Comparison of ENCODE assay signal across 1 cellular context in genomic region chr13:105918842-105919741, GRCh38.
TF ChIP-seq lines count a peak whose summit lies in the region.

No MANE protein-coding gene starts in this region.

TF ChIP-seq in HEK293, 187 proteins besides CTCF, POLR2A, EP300 and RAD21 (continued from another document):
- TF ChIP-seq, protein P1, sequence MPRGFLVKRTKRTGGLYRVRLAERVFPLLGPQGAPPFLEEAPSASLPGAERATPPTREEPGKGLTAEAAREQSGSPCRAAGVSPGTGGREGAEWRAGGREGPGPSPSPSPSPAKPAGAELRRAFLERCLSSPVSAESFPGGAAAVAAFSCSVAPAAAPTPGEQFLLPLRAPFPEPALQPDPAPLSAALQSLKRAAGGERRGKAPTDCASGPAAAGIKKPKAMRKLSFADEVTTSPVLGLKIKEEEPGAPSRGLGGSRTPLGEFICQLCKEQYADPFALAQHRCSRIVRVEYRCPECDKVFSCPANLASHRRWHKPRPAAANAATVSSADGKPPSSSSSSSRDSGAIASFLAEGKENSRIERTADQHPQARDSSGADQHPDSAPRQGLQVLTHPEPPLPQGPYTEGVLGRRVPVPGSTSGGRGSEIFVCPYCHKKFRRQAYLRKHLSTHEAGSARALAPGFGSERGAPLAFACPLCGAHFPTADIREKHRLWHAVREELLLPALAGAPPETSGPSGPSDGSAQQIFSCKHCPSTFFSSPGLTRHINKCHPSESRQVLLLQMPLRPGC (tag by site-specific recombination; IDR thresholded peaks at IDR 0.05), result no peak
- TF ChIP-seq SP2 (tag by site-specific recombination; IDR thresholded peaks at IDR 0.05) (peak; percentile 14; the same call in 1 of the 2 replicates), ZNF701 (tag by site-specific recombination; IDR thresholded peaks at IDR 0.05) (no peak), ZNF473 (tag by site-specific recombination; IDR thresholded peaks at IDR 0.05) (no peak), ZNF629 (tag by site-specific recombination; IDR thresholded peaks at IDR 0.05) (peak; percentile 47; the same call in 1 of the 2 replicates), EGR2 (tag by site-specific recombination; IDR thresholded peaks at IDR 0.05; ENCODE audit: low read depth) (no peak), ZBTB44 (tag by site-specific recombination; IDR thresholded peaks at IDR 0.05) (no peak), WT1 (tag by site-specific recombination; IDR thresholded peaks at IDR 0.05) (0 out of 2 replicates have a peak, but pooled peaks have one; percentile 21), ZNF223 (tag by site-specific recombination; IDR thresholded peaks at IDR 0.05) (no peak), ZNF692 (tag by site-specific recombination; IDR thresholded peaks at IDR 0.05) (no peak), KLF7 (tag by site-specific recombination; IDR thresholded peaks at IDR 0.05; ENCODE audit: borderline replicate concordance) (no peak), SP7 (tag by site-specific recombination; IDR thresholded peaks at IDR 0.05) (peak; percentile 24; the same call in 1 of the 2 replicates), ZNF354C (tag by site-specific recombination; IDR thresholded peaks at IDR 0.05; ENCODE audit: borderline replicate concordance, low read depth) (no peak), ZNF341 (tag by site-specific recombination; IDR thresholded peaks at IDR 0.05; ENCODE audit: low read depth) (peak; percentile 71), ZNF558 (tag by site-specific recombination; IDR thresholded peaks at IDR 0.05) (no peak), YY1 (tag by site-specific recombination; IDR thresholded peaks at IDR 0.05) (no peak), FEZF1 (tag by site-specific recombination; IDR thresholded peaks at IDR 0.05) (peak; percentile 81), BCL11B (tag by site-specific recombination; IDR thresholded peaks at IDR 0.05; ENCODE audit: low read depth) (no peak), HOXD13 (CRISPR knock-in tag; IDR thresholded peaks at IDR 0.05; ENCODE audit: borderline replicate concordance) (no peak), ZNF112 (tag by site-specific recombination; IDR thresholded peaks at IDR 0.05) (no peak), ZNF114 (tag by site-specific recombination; IDR thresholded peaks at IDR 0.05) (no peak), ZNF266 (tag by site-specific recombination; IDR thresholded peaks at IDR 0.05; ENCODE audit: low read depth) (no peak), PRDM1 (tag by site-specific recombination; IDR thresholded peaks at IDR 0.05) (no peak), ZNF660 (tag by site-specific recombination; IDR thresholded peaks at IDR 0.05) (peak; percentile 47; the same call in 1 of the 2 replicates), ZBTB17 (tag by site-specific recombination; IDR thresholded peaks at IDR 0.05) (peak; percentile 43; the same call in 1 of the 2 replicates), ZBTB8A (tag by site-specific recombination; IDR thresholded peaks at IDR 0.05) (peak; percentile 24; the same call in 1 of the 2 replicates), ZBTB49 (tag by site-specific recombination; IDR thresholded peaks at IDR 0.05; ENCODE audit: low read depth) (no peak), ZNF148 (tag by site-specific recombination; IDR thresholded peaks at IDR 0.05; ENCODE audit: borderline replicate concordance) (no peak), ZNF776 (tag by site-specific recombination; IDR thresholded peaks at IDR 0.05; ENCODE audit: borderline replicate concordance) (no peak), KLF1 (tag by site-specific recombination; IDR thresholded peaks at IDR 0.05) (no peak), ZNF26 (tag by site-specific recombination; IDR thresholded peaks at IDR 0.05) (no peak)
- TF ChIP-seq, protein P2, sequence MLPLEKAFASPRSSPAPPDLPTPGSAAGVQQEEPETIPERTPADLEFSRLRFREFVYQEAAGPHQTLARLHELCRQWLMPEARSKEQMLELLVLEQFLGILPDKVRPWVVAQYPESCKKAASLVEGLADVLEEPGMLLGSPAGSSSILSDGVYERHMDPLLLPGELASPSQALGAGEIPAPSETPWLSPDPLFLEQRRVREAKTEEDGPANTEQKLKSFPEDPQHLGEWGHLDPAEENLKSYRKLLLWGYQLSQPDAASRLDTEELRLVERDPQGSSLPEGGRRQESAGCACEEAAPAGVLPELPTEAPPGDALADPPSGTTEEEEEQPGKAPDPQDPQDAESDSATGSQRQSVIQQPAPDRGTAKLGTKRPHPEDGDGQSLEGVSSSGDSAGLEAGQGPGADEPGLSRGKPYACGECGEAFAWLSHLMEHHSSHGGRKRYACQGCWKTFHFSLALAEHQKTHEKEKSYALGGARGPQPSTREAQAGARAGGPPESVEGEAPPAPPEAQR (tag by site-specific recombination; IDR thresholded peaks at IDR 0.05), result no peak
- TF ChIP-seq, protein P3, sequence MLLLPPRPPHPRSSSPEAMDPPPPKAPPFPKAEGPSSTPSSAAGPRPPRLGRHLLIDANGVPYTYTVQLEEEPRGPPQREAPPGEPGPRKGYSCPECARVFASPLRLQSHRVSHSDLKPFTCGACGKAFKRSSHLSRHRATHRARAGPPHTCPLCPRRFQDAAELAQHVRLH (tag by site-specific recombination; IDR thresholded peaks at IDR 0.05), result no peak
- TF ChIP-seq, protein P4, sequence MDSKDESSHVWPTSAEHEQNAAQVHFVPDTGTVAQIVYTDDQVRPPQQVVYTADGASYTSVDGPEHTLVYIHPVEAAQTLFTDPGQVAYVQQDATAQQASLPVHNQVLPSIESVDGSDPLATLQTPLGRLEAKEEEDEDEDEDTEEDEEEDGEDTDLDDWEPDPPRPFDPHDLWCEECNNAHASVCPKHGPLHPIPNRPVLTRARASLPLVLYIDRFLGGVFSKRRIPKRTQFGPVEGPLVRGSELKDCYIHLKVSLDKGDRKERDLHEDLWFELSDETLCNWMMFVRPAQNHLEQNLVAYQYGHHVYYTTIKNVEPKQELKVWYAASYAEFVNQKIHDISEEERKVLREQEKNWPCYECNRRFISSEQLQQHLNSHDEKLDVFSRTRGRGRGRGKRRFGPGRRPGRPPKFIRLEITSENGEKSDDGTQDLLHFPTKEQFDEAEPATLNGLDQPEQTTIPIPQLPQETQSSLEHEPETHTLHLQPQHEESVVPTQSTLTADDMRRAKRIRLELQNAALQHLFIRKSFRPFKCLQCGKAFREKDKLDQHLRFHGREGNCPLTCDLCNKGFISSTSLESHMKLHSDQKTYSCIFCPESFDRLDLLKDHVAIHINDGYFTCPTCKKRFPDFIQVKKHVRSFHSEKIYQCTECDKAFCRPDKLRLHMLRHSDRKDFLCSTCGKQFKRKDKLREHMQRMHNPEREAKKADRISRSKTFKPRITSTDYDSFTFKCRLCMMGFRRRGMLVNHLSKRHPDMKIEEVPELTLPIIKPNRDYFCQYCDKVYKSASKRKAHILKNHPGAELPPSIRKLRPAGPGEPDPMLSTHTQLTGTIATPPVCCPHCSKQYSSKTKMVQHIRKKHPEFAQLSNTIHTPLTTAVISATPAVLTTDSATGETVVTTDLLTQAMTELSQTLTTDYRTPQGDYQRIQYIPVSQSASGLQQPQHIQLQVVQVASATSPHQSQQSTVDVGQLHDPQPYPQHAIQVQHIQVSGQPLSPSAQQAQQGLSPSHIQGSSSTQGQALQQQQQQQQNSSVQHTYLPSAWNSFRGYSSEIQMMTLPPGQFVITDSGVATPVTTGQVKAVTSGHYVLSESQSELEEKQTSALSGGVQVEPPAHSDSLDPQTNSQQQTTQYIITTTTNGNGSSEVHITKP (tag by site-specific recombination; IDR thresholded peaks at IDR 0.05), result peak; percentile 30; the same call in 1 of the 2 replicates
- TF ChIP-seq, protein P5, sequence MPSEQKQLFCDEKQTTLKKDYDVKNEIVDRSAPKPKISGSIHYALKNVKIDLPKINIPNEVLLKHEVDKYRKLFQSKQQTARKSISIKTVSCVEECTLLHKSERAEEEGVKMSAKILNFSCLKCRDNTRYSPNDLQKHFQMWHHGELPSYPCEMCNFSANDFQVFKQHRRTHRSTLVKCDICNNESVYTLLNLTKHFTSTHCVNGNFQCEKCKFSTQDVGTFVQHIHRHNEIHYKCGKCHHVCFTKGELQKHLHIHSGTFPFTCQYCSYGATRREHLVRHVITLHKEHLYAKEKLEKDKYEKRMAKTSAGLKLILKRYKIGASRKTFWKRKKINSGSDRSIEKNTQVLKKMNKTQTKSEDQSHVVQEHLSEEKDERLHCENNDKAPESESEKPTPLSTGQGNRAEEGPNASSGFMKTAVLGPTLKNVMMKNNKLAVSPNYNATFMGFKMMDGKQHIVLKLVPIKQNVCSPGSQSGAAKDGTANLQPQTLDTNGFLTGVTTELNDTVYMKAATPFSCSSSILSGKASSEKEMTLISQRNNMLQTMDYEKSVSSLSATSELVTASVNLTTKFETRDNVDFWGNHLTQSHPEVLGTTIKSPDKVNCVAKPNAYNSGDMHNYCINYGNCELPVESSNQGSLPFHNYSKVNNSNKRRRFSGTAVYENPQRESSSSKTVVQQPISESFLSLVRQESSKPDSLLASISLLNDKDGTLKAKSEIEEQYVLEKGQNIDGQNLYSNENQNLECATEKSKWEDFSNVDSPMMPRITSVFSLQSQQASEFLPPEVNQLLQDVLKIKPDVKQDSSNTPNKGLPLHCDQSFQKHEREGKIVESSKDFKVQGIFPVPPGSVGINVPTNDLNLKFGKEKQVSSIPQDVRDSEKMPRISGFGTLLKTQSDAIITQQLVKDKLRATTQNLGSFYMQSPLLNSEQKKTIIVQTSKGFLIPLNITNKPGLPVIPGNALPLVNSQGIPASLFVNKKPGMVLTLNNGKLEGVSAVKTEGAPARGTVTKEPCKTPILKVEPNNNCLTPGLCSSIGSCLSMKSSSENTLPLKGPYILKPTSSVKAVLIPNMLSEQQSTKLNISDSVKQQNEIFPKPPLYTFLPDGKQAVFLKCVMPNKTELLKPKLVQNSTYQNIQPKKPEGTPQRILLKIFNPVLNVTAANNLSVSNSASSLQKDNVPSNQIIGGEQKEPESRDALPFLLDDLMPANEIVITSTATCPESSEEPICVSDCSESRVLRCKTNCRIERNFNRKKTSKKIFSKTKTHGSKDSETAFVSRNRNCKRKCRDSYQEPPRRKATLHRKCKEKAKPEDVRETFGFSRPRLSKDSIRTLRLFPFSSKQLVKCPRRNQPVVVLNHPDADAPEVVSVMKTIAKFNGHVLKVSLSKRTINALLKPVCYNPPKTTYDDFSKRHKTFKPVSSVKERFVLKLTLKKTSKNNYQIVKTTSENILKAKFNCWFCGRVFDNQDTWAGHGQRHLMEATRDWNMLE (tag by site-specific recombination; conservative IDR thresholded peaks at IDR 0.05; ENCODE audit: low read depth), result peak; percentile 66; the same call in 1 of the 2 replicates
TF ChIP-seq in HEK293: peak in this region for 17.
